14 cellular contexts compared by ENCODE assay signal in genomic region chr13:108086678-108087077, GRCh38.
A peak's percentile ranks its signal among the peaks of the same experiment; 100 is the strongest.
DNase-seq lines count a peak whose midpoint lies in the region; ATAC-seq, FAIRE-seq and TF ChIP-seq lines count a peak whose summit lies in the region.
"Had no signal": no experiment of that assay in that cellular context is flagged by ENCODE, and none has a peak within 500 bp of the region (broad histone marks: within the 10 kb centered on the region; RNA-seq: fewer than 3 reads in every experiment).

No MANE protein-coding gene starts in this region.

- H3K9me3 ChIP-seq in HepG2 (ENCODE audit: low read length) = no peaks in the 10 kb centered on the region
- no peaks in the 10 kb centered on the region for H3K9me3 ChIP-seq in right lobe of liver
- no peaks in the 10 kb centered on the region for H3K9me3 ChIP-seq in OCI-LY7 (ENCODE audit: low read length)
- no peaks in the 10 kb centered on the region for H3K9me3 ChIP-seq in endothelial cell of umbilical vein (replicated peaks; ENCODE audit: control insufficient read depth, insufficient read depth, low read length)

- CTCF ChIA-PET in HepG2 (lab: Yijun Ruan, JAX; ENCODE audit: low intra/inter-chr PET ratio, low total read pairs) (no interaction called here), OCI-LY7 (lab: Charles Lee; ENCODE audit: unreplicated experiment) (no interaction called here), endothelial cell of umbilical vein (lab: Charles Lee) (interaction anchor here (1.0 to 1.6 kb wide), 2 partner anchors 875 to 881 kb away, joined by 3 read pairs; no protein-coding TSS in a partner anchor)

- H3K27me3 ChIP-seq in HepG2 (ENCODE audit: control insufficient read depth in 1 of 2, insufficient read depth in 2 of 2, low read length in 2 of 2) (no peaks in the 10 kb centered on the region), right lobe of liver (no peaks in the 10 kb centered on the region), endothelial cell of umbilical vein (ENCODE audit: control insufficient read depth in 2 of 2, insufficient read depth in 2 of 2, low read length in 2 of 2) (no peaks in the 10 kb centered on the region)

- H2AFZ ChIP-seq in HepG2 (ENCODE audit: low read length) (no peak overlapping the region), OCI-LY7 (ENCODE audit: low read length) (no peak overlapping the region), endothelial cell of umbilical vein (ENCODE audit: low read depth, low read length) (no peak overlapping the region)

- 0 out of 2 replicates have a peak, but pooled peaks have one; percentile 6 for TF ChIP-seq CTCF in HepG2 (CRISPR knock-in tag; IDR thresholded peaks at IDR 0.05)
- no peak for TF ChIP-seq CTCF in right lobe of liver (IDR thresholded peaks at IDR 0.05)
- TF ChIP-seq CTCF in OCI-LY7 (conservative IDR thresholded peaks at IDR 0.05; ENCODE audit: low read length) = 0 out of 2 replicates have a peak, but pooled peaks have one; percentile 30
- peak in 1 of 2 donors; percentile 22 for TF ChIP-seq CTCF in endothelial cell of umbilical vein (IDR thresholded peaks at IDR 0.05; ENCODE audit: extremely low read depth in 1 of 2, insufficient read depth in 1 of 2, low read depth in 1 of 2, low read length in 2 of 2)

- H3K9me2 ChIP-seq in OCI-LY7 (ENCODE audit: insufficient read depth, low read length) = no peaks in the 10 kb centered on the region

- no peaks in the 10 kb centered on the region for H3K36me3 ChIP-seq in HepG2 (replicated peaks in 1 of 2; ENCODE audit: control insufficient read depth in 1 of 2, insufficient read depth in 2 of 2, low read length in 2 of 2)
- H3K36me3 ChIP-seq in right lobe of liver = no peaks in the 10 kb centered on the region
- no peaks in the 10 kb centered on the region for H3K36me3 ChIP-seq in OCI-LY7 (ENCODE audit: insufficient read depth, low read length)
- H3K36me3 ChIP-seq in endothelial cell of umbilical vein (ENCODE audit: control insufficient read depth in 2 of 2, extremely low read depth in 1 of 2, insufficient read depth in 2 of 2, low read length in 2 of 2) = no peaks in the 10 kb centered on the region

- FAIRE-seq in HepG2 (lab: Jason Lieb, UNC) (no peak), endothelial cell of umbilical vein (lab: Jason Lieb, UNC) (no peak)
- FAIRE-seq: colon, K562 had no signal

- in situ Hi-C loops in HepG2 (cut with HindIII; ENCODE audit: extremely low pct_ligation_motif_present, low pct_unique_long_range_greater_than_20kb) = no loop called here

- no peak overlapping the region for H3K27ac ChIP-seq in HepG2 (ENCODE audit: extremely low read length, insufficient read depth, low read length)
- no peak overlapping the region for H3K27ac ChIP-seq in right lobe of liver
- no peak overlapping the region for H3K27ac ChIP-seq in OCI-LY7 (ENCODE audit: low read depth, low read length, poor library complexity, severe bottlenecking)
- no peak overlapping the region for H3K27ac ChIP-seq in endothelial cell of umbilical vein (ENCODE audit: insufficient read depth, low read depth, low read length)
- H3K27ac ChIP-seq: C4-2B had no signal

- TF ChIP-seq POLR2A in HepG2 (IDR thresholded peaks at IDR 0.05; ENCODE audit: insufficient read depth in 1 of 2, low read depth in 2 of 2, low read length in 2 of 2) = no peak
- no peak for TF ChIP-seq POLR2A in right lobe of liver (IDR thresholded peaks at IDR 0.05)
- TF ChIP-seq POLR2A in endothelial cell of umbilical vein (IDR thresholded peaks at IDR 0.05; ENCODE audit: low read depth, low read length) = no peak

- H3K4me2 ChIP-seq in HepG2 (ENCODE audit: low read depth, low read length) = no peak overlapping the region
- H3K4me2 ChIP-seq in OCI-LY7 (ENCODE audit: low read length) = no peak overlapping the region
- no peak overlapping the region for H3K4me2 ChIP-seq in endothelial cell of umbilical vein (ENCODE audit: insufficient read depth, low read length)

- POLR2A ChIA-PET in HepG2 (lab: Yijun Ruan, JAX) (no interaction called here), OCI-LY7 (lab: Charles Lee) (no interaction called here), endothelial cell of umbilical vein (lab: Charles Lee) (no interaction called here)

- dilution Hi-C loops in endothelial cell of umbilical vein (cut with MboI; ENCODE audit: extremely low pct_ligation_motif_present, low sequenced_read_pairs) = no loop called here

- H4K20me1 ChIP-seq in HepG2 (ENCODE audit: insufficient read depth, low read length) (no peaks in the 10 kb centered on the region), OCI-LY7 (ENCODE audit: insufficient read depth, low read length) (no peaks in the 10 kb centered on the region), endothelial cell of umbilical vein (replicated peaks; ENCODE audit: control insufficient read depth, extremely low read depth, insufficient read depth, low read length) (no peaks in the 10 kb centered on the region)

- no peaks in the 10 kb centered on the region for H3K79me2 ChIP-seq in HepG2 (ENCODE audit: insufficient read depth, low read length)
- H3K79me2 ChIP-seq in OCI-LY7 (ENCODE audit: insufficient read depth, low read depth, low read length) = no peaks in the 10 kb centered on the region
- no peaks in the 10 kb centered on the region for H3K79me2 ChIP-seq in endothelial cell of umbilical vein (ENCODE audit: control insufficient read depth, insufficient read depth, low read length)

- 6% methylated on average over 2 of the region's 2 CpGs for WGBS in HepG2 (ENCODE audit: low lambda C conversion rate)
- whole genome bisulfite sequencing in right lobe of liver (ENCODE audit: insufficient coverage, low coverage, low lambda C conversion rate, missing lambda C conversion rate) = 58% methylated on average over 2 of the region's 2 CpGs

- ATAC-seq in HepG2 (no peak), right lobe of liver (no peak), HG03342 (IDR thresholded peaks at IDR 0.05; ENCODE audit: unreplicated experiment) (no peak)
- ATAC-seq: K562, right cardiac atrium had no signal

- H3K4me1 ChIP-seq in HepG2 (ENCODE audit: insufficient read depth, low read length) (no peaks in the 10 kb centered on the region), right lobe of liver (no peaks in the 10 kb centered on the region), OCI-LY7 (ENCODE audit: insufficient read depth, low read length, poor library complexity, severe bottlenecking) (no peaks in the 10 kb centered on the region), endothelial cell of umbilical vein (ENCODE audit: control insufficient read depth, extremely low read depth, insufficient read depth, low read length) (no peaks in the 10 kb centered on the region)

- H3K4me3 ChIP-seq in HepG2 (replicated peaks in 1 of 3; ENCODE audit: insufficient read depth in 1 of 3, low read depth in 2 of 3, low read length in 3 of 3) (no peak overlapping the region), right lobe of liver (no peak overlapping the region), OCI-LY7 (ENCODE audit: low read depth, low read length, poor library complexity, severe bottlenecking) (no peak overlapping the region), endothelial cell of umbilical vein (replicated peaks in 1 of 3; ENCODE audit: insufficient read depth in 1 of 3, low read depth in 1 of 3, low read length in 3 of 3) (no peak overlapping the region)
- H3K4me3 ChIP-seq: K562 had no signal

- intact Hi-C loops in HepG2 (cut with micrococcal nuclease; ENCODE audit: unreplicated experiment) = no loop called here
- intact Hi-C loops in right lobe of liver (cut with DNase I) = no loop called here
- intact Hi-C loops in OCI-LY7 (cut with micrococcal nuclease; ENCODE audit: unreplicated experiment) = no loop called here
- intact Hi-C loops in endothelial cell of umbilical vein (cut with micrococcal nuclease) = no loop called here

- BruUV-seq in HepG2 (replicated peaks; lab: Mats Ljungman, UMichigan) (no TSS peak), OCI-LY7 (replicated peaks; lab: Mats Ljungman, UMichigan) (no TSS peak), endothelial cell of umbilical vein (replicated peaks; lab: Mats Ljungman, UMichigan) (no TSS peak)

- TF ChIP-seq EP300 in HepG2 (IDR thresholded peaks at IDR 0.05; ENCODE audit: low read depth in 2 of 2, low read length in 2 of 2) = no peak
- TF ChIP-seq EP300 in HepG2 (CRISPR knock-in tag; IDR thresholded peaks at IDR 0.05; ENCODE audit: borderline replicate concordance) = no peak

- H3K9ac ChIP-seq in HepG2 (ENCODE audit: insufficient read depth, low read depth, low read length) = no peak overlapping the region
- H3K9ac ChIP-seq in endothelial cell of umbilical vein (replicated peaks; ENCODE audit: extremely low read depth, insufficient read depth, low read length) = no peak overlapping the region

- no peaks in the 10 kb centered on the region for H3K9me1 ChIP-seq in endothelial cell of umbilical vein (replicated peaks; ENCODE audit: control insufficient read depth, extremely low read depth, insufficient read depth, low read length)

- DNase-seq in HepG2 (ENCODE audit: low spot score) (no peak), right lobe of liver (no peak), OCI-LY7 (ENCODE audit: low spot score) (no peak), endothelial cell of umbilical vein (ENCODE audit: low read depth, low spot score) (peak; percentile 1), NCI-H226 (no peak), HuH-7.5 (ENCODE audit: low spot score) (no peak)
- no peak for DNase-seq in activated T-cell treated with anti-CD3 and anti-CD28 coated beads, Interleukin-2, amount 50 U/mL, for 48 hours
- DNase-seq: NCI-H510A, right cardiac atrium, trophoblast cell had no signal

- TF ChIP-seq RAD21 in HepG2 (CRISPR knock-in tag; IDR thresholded peaks at IDR 0.05) = no peak

TF ChIP-seq in endothelial cell of umbilical vein, 7 proteins besides CTCF, POLR2A, EP300 and RAD21:
- TF ChIP-seq, protein P1, sequence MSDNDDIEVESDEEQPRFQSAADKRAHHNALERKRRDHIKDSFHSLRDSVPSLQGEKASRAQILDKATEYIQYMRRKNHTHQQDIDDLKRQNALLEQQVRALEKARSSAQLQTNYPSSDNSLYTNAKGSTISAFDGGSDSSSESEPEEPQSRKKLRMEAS (IDR thresholded peaks at IDR 0.05; ENCODE audit: insufficient read depth, insufficient read length) = no peak

Comparison
In these comparisons a context has a peak if more than half of its experiments do, and no peak if none do; other contexts are left out.
1. CTCF ChIP-seq: peak in HepG2 (single experiment) and OCI-LY7 (single experiment); none in right lobe of liver (0 of 4).